Comparison of ENCODE assay signal across 1 cellular context in the genomic region with DNA sequence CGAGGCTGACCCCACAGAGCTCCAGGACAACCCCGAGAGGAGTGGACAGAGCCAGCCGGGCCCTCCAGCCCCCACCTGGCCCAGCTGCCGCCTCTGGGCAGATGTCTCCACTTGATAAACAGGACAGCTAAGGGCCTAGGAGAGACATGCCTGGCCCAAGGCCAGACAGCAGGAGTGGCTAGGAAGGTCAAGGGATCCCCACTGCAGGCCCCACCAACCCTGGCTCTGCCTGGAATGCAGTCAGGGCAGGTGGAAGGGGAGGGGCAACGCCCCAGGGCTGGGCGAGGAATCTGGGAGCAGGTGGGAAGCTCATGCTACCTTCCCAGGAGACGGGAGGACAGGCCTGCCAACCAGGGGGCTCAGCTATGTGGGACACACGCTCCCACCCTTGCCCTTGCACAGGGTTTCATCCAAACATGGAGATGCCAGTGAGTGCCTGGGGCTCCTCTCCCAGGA.
TF ChIP-seq lines count a peak whose summit lies in the region.

No MANE protein-coding gene starts in this region.

TF ChIP-seq in GM12878, 131 proteins besides CTCF, POLR2A, EP300 and RAD21:
- TF ChIP-seq RFX5 (IDR thresholded peaks at IDR 0.05; ENCODE audit: low read depth, low read length) (no peak), ZNF622 (IDR thresholded peaks at IDR 0.05) (no peak), DPF2 (IDR thresholded peaks at IDR 0.05) (no peak)
- TF ChIP-seq, protein P1, sequence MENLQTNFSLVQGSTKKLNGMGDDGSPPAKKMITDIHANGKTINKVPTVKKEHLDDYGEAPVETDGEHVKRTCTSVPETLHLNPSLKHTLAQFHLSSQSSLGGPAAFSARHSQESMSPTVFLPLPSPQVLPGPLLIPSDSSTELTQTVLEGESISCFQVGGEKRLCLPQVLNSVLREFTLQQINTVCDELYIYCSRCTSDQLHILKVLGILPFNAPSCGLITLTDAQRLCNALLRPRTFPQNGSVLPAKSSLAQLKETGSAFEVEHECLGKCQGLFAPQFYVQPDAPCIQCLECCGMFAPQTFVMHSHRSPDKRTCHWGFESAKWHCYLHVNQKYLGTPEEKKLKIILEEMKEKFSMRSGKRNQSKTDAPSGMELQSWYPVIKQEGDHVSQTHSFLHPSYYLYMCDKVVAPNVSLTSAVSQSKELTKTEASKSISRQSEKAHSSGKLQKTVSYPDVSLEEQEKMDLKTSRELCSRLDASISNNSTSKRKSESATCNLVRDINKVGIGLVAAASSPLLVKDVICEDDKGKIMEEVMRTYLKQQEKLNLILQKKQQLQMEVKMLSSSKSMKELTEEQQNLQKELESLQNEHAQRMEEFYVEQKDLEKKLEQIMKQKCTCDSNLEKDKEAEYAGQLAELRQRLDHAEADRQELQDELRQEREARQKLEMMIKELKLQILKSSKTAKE (IDR thresholded peaks at IDR 0.05; ENCODE audit: low read depth, poor library complexity, severe bottlenecking): no peak
